18 cellular contexts compared by ENCODE assay signal in genomic region chr2:74712223-74713053, GRCh38. TPM values are rescaled to one million over a fixed set of nuclear protein-coding genes. Genes with fewer than 3 reads are reported as not detected.
A peak's percentile ranks its signal among the peaks of the same experiment; 100 is the strongest.
DNase-seq lines count a peak whose midpoint lies in the region; ATAC-seq and TF ChIP-seq lines count a peak whose summit lies in the region.
"Had no signal": no experiment of that assay in that cellular context is flagged by ENCODE, and none has a peak within 500 bp of the region (broad histone marks: within the 10 kb centered on the region; RNA-seq: fewer than 3 reads in every experiment).

No MANE protein-coding gene starts in this region.

- no peak for ATAC-seq in IMR-90 (ENCODE audit: low read depth)
- peak; percentile 65 for ATAC-seq in foreskin keratinocyte
- ATAC-seq in gastrocnemius medialis = peak; percentile 25 to 33
- ATAC-seq in GM18498 (IDR thresholded peaks at IDR 0.05; ENCODE audit: unreplicated experiment) = no peak
- ATAC-seq in GM21723 (IDR thresholded peaks at IDR 0.05; ENCODE audit: unreplicated experiment) = no peak

- no peak for TF ChIP-seq EP300 in stomach (IDR thresholded peaks at IDR 0.05)

- no peak overlapping the region for H3K14ac ChIP-seq in IMR-90 (replicated peaks; ENCODE audit: low read depth, low read length)

- in situ Hi-C loops in IMR-90 (cut with MboI; ENCODE audit: low sequenced_read_pairs) = no loop called here
- in situ Hi-C loops in gastrocnemius medialis (cut with MboI; ENCODE audit: low sequenced_read_pairs in 4 of 4) = loop anchor here in 3 of 4 donors (5.0 to 10.0 kb wide), 3 partner anchors 160 to 165 kb away; no protein-coding TSS in a partner anchor

- H3K27me3 ChIP-seq in IMR-90 (ENCODE audit: control insufficient read depth, insufficient read depth, low read length) (no peaks in the 10 kb centered on the region; the same call in 1 of the 2 replicates), adipocyte (replicated peaks; ENCODE audit: control insufficient read depth, insufficient read depth, low read length) (no peaks in the 10 kb centered on the region), foreskin keratinocyte (no peaks in the 10 kb centered on the region), gastrocnemius medialis (no peaks in the 10 kb centered on the region), stomach (peaks cover 0 to 13% (median 0%) of the 10 kb centered on the region in 3 donors)

- no peak overlapping the region for H2BK5ac ChIP-seq in IMR-90 (ENCODE audit: low read depth, low read length, poor library complexity, severe bottlenecking)

- H2AK5ac ChIP-seq in IMR-90 (ENCODE audit: low read depth, low read length) = no peak overlapping the region

- dilution Hi-C loops in IMR-90 (cut with HindIII; ENCODE audit: low sequenced_read_pairs, unreplicated experiment) = no loop called here

- POLR2A ChIA-PET in IMR-90 (lab: Charles Lee; ENCODE audit: unreplicated experiment) = interaction anchor here (0.5 kb wide), 1 partner anchor 123 kb away, joined by 3 read pairs; no protein-coding TSS in a partner anchor

- no peak overlapping the region; a peak in 1 of 4 replicates for H4K8ac ChIP-seq in IMR-90 (ENCODE audit: low read depth in 2 of 2, low read length in 2 of 2)

- WGBS in IMR-90 (ENCODE audit: extremely low coverage in 2 of 2, insufficient read length in 1 of 2), 2 experiments = 84% methylated on average over 7 of the region's 9 CpGs; no CpG with 5 or more reads in 1 of the 2 experiments
- 78 to 91% (median 89%) methylated on average over 9 of the region's 9 CpGs for WGBS in stomach, 5 donors

- CTCF ChIA-PET in IMR-90 (lab: Yijun Ruan, JAX) = interaction anchor here (1.2 kb wide), 1 partner anchor 125 kb away, joined by 3 read pairs; no protein-coding TSS in a partner anchor

- no peaks in the 10 kb centered on the region for H4K20me1 ChIP-seq in IMR-90 (ENCODE audit: insufficient read depth, low read length)

- H3K4me2 ChIP-seq in IMR-90 (ENCODE audit: low read depth, low read length) = no peak overlapping the region
- H3K4me2 ChIP-seq: KMS-11 had no signal

- no peak overlapping the region for H4K5ac ChIP-seq in IMR-90 (ENCODE audit: low read depth, low read length)

- peak overlapping the region; percentile 29 for H2AFZ ChIP-seq in IMR-90 (replicated peaks; ENCODE audit: low read length, poor library complexity)

- no peaks in the 10 kb centered on the region for H3K79me1 ChIP-seq in IMR-90 (ENCODE audit: low read depth in 1 of 2, low read length in 2 of 2)

- H3K4ac ChIP-seq in IMR-90 (ENCODE audit: low read depth, low read length) = no peak overlapping the region

- H4K91ac ChIP-seq in IMR-90 (ENCODE audit: insufficient read depth, low read depth, low read length) = no peak overlapping the region

- H3K36me3 ChIP-seq in IMR-90 (ENCODE audit: control insufficient read depth, insufficient read depth, low read length) (no peaks in the 10 kb centered on the region), adipocyte (ENCODE audit: control insufficient read depth, insufficient read depth, low read length, severe bottlenecking) (no peaks in the 10 kb centered on the region), gastrocnemius medialis (no peaks in the 10 kb centered on the region), stomach (no peaks in the 10 kb centered on the region)
- H3K36me3 ChIP-seq: SJCRH30 had no signal

- peaks cover 8% of the 10 kb centered on the region for H3K4me1 ChIP-seq in IMR-90 (ENCODE audit: control insufficient read depth, insufficient read depth, low read length)
- H3K4me1 ChIP-seq in adipocyte (ENCODE audit: control insufficient read depth, insufficient read depth, low read length) = peaks cover 46% of the 10 kb centered on the region
- H3K4me1 ChIP-seq in foreskin keratinocyte = peaks cover 10% of the 10 kb centered on the region
- peaks cover 33 to 52% of the 10 kb centered on the region in 2 donors for H3K4me1 ChIP-seq in gastrocnemius medialis
- peaks cover 3 to 16% (median 10%) of the 10 kb centered on the region in 4 donors for H3K4me1 ChIP-seq in stomach

- H3K27ac ChIP-seq in IMR-90 (ENCODE audit: insufficient read depth, low read length) (no peak overlapping the region), foreskin keratinocyte (no peak overlapping the region), gastrocnemius medialis (peak overlapping the region; percentile 48 to 73 (median 69)), stomach (no peak overlapping the region)
- H3K27ac ChIP-seq: KMS-11, SJCRH30 had no signal

- peak overlapping the region; percentile 22; the same call in 1 of the 2 replicates for H3K18ac ChIP-seq in IMR-90 (ENCODE audit: low read depth, low read length)

- no peak overlapping the region for H2BK120ac ChIP-seq in IMR-90 (ENCODE audit: low read depth, low read length)

- H3K9me3 ChIP-seq in IMR-90 (ENCODE audit: control insufficient read depth, insufficient read depth, low read length) (no peaks in the 10 kb centered on the region), adipocyte (ENCODE audit: control insufficient read depth, low read length) (no peaks in the 10 kb centered on the region), gastrocnemius medialis (no peaks in the 10 kb centered on the region), stomach (no peaks in the 10 kb centered on the region)
- H3K9me3 ChIP-seq: SJCRH30 had no signal

- no peaks in the 10 kb centered on the region for H3K9me1 ChIP-seq in IMR-90 (ENCODE audit: insufficient read depth, low read length)

- H3K23ac ChIP-seq in IMR-90 (ENCODE audit: low read depth, low read length) = no peak overlapping the region

- no peak overlapping the region for H2BK20ac ChIP-seq in IMR-90 (ENCODE audit: low read depth, low read length)

- H3K56ac ChIP-seq in IMR-90 (ENCODE audit: extremely low read depth, insufficient read depth, low read length) = no peak overlapping the region

- H3K9ac ChIP-seq in IMR-90 (ENCODE audit: low read depth, low read length) (no peak overlapping the region), adipocyte (ENCODE audit: low read length) (peak overlapping the region; percentile 83)
- H3K9ac ChIP-seq: KMS-11 had no signal

- no TSS peak for BruUV-seq in IMR-90 (replicated peaks; lab: Mats Ljungman, UMichigan)

- TF ChIP-seq POLR2A in IMR-90 (IDR thresholded peaks at IDR 0.05; ENCODE audit: low read depth, low read length) (no peak), gastrocnemius medialis (IDR thresholded peaks at IDR 0.05) (no peak), stomach (IDR thresholded peaks at IDR 0.05) (no peak)

- no peak overlapping the region for H2AK9ac ChIP-seq in IMR-90 (replicated peaks; ENCODE audit: low read depth, low read length, poor library complexity)

- TF ChIP-seq CTCF in IMR-90 (conservative IDR thresholded peaks at IDR 0.05; ENCODE audit: low read depth, low read length) (no peak), foreskin keratinocyte (conservative IDR thresholded peaks at IDR 0.05) (no peak), gastrocnemius medialis (IDR thresholded peaks at IDR 0.05 in 4 of 5, conservative IDR thresholded peaks at IDR 0.05 in 1 of 5) (no peak), stomach (IDR thresholded peaks at IDR 0.05) (no peak)

- no peak overlapping the region for H2BK15ac ChIP-seq in IMR-90 (ENCODE audit: low read depth, low read length)

- no peak for TF ChIP-seq RAD21 in IMR-90 (IDR thresholded peaks at IDR 0.05; ENCODE audit: low read length)

- H3K4me3 ChIP-seq in IMR-90 (ENCODE audit: insufficient read depth, low read depth, low read length) (no peak overlapping the region), adipocyte (ENCODE audit: low read length) (no peak overlapping the region), gastrocnemius medialis (no peak overlapping the region), stomach (no peak overlapping the region)
- H3K4me3 ChIP-seq: SJCRH30 had no signal

- DNase-seq in IMR-90 (no peak), adipocyte (ENCODE audit: low read depth) (no peak), foreskin keratinocyte (peak in 1 of 2 donors; percentile 81), gastrocnemius medialis (peak; percentile 44 to 80), stomach (no peak), medulla oblongata (ENCODE audit: extremely low spot score) (no peak)
- DNase-seq: AML-193, Calu3, DMS79 treated with DMSO at 0.1 percent for 48 hours, MM.1S, NCI-H1417 treated with DMSO at 0.1 percent for 48 hours, NCI-H2029, NCI-H2171 treated with DMSO at 0.1 percent for 48 hours, NCI-H510A treated with DMSO at 0.1 percent for 48 hours, SJCRH30 had no signal

- intact Hi-C loops in IMR-90 (cut with micrococcal nuclease) (no loop called here), gastrocnemius medialis (cut with DNase I; ENCODE audit: low total_unique reads) (no loop called here), stomach (cut with DNase I; ENCODE audit: low total_unique reads) (loop anchor here (5.0 kb wide), 1 partner anchor 165 kb away; no protein-coding TSS in a partner anchor)

TF ChIP-seq in IMR-90, 13 proteins besides CTCF, POLR2A, EP300 and RAD21 (continues in another document):
- TF ChIP-seq NFE2L2 (IDR thresholded peaks at IDR 0.05; ENCODE audit: low read depth, low read length) = no peak
- no peak for TF ChIP-seq SMC3 (IDR thresholded peaks at IDR 0.05; ENCODE audit: low read depth, low read length)
- no peak for TF ChIP-seq ELK1 (IDR thresholded peaks at IDR 0.05; ENCODE audit: borderline replicate concordance, low read depth, low read length)
- TF ChIP-seq RFX5 (IDR thresholded peaks at IDR 0.05; ENCODE audit: low read depth, low read length) = no peak
- TF ChIP-seq CHD1 (IDR thresholded peaks at IDR 0.05; ENCODE audit: low read depth, low read length) = no peak
- TF ChIP-seq RCOR1 (IDR thresholded peaks at IDR 0.05; ENCODE audit: insufficient replicate concordance, low read length) = no peak
- no peak for TF ChIP-seq MXI1 (IDR thresholded peaks at IDR 0.05; ENCODE audit: borderline replicate concordance, low read depth, low read length)
- no peak for TF ChIP-seq CEBPB (IDR thresholded peaks at IDR 0.05; ENCODE audit: low read depth, low read length)
- TF ChIP-seq FOS (IDR thresholded peaks at IDR 0.05; ENCODE audit: low read depth, low read length) = no peak

RNA-seq across cellular contexts. Expression of gene SEMA4F, which starts 58.4 kb away (rescaled TPM):
- 3.6 and 4.7 TPM in 2 replicates for total RNA-seq in IMR-90 (2012; rRNA removed)
- polyA plus RNA-seq in IMR-90 (2012; rRNA removed) = 7.5 and 7.8 TPM in 2 replicates
- polyA plus RNA-seq in IMR-90 (2012; cell fraction: cytosol; rRNA removed) = 7.5 and 9.1 TPM in 2 replicates
- 9.6 and 10.6 TPM in 2 replicates for polyA plus RNA-seq in IMR-90 (2012; cell fraction: nucleus; rRNA removed; ENCODE audit: low replicate concordance)
- 11.9 and 12.1 TPM in 2 replicates for total RNA-seq in foreskin keratinocyte
- 8.0 and 8.4 TPM in 2 replicates for polyA plus RNA-seq in foreskin keratinocyte
- total RNA-seq in gastrocnemius medialis = 1 to 10 TPM in 3 of 4 donors, under 1 TPM in 1; 0.97 to 1.6 (median 1.4) TPM
- total RNA-seq in stomach = 10 to 100 TPM in 2 of 5 donors, 1 to 10 TPM in 3; 2.6 to 65.3 (median 4.2) TPM
- polyA plus RNA-seq in stomach = 1 to 10 TPM in 1 of 3 donors, under 1 TPM in 2; 0.46 to 1.6 (median 0.98) TPM

Comparison
In these comparisons a context has a peak if more than half of its experiments do, and no peak if none do; other contexts are left out.
1. ATAC-seq: peak in foreskin keratinocyte (single experiment) and gastrocnemius medialis (2 of 2); none in IMR-90 (single experiment), GM18498 (single experiment) and GM21723 (single experiment).
2. DNase-seq: peak in gastrocnemius medialis (2 of 2); none in IMR-90 (single experiment), adipocyte (single experiment), stomach (single experiment) and medulla oblongata (single experiment).
3. H3K27ac ChIP-seq: peak in gastrocnemius medialis (4 of 4); none in IMR-90 (single experiment), foreskin keratinocyte (single experiment) and stomach (0 of 5).